In the genomic region with DNA sequence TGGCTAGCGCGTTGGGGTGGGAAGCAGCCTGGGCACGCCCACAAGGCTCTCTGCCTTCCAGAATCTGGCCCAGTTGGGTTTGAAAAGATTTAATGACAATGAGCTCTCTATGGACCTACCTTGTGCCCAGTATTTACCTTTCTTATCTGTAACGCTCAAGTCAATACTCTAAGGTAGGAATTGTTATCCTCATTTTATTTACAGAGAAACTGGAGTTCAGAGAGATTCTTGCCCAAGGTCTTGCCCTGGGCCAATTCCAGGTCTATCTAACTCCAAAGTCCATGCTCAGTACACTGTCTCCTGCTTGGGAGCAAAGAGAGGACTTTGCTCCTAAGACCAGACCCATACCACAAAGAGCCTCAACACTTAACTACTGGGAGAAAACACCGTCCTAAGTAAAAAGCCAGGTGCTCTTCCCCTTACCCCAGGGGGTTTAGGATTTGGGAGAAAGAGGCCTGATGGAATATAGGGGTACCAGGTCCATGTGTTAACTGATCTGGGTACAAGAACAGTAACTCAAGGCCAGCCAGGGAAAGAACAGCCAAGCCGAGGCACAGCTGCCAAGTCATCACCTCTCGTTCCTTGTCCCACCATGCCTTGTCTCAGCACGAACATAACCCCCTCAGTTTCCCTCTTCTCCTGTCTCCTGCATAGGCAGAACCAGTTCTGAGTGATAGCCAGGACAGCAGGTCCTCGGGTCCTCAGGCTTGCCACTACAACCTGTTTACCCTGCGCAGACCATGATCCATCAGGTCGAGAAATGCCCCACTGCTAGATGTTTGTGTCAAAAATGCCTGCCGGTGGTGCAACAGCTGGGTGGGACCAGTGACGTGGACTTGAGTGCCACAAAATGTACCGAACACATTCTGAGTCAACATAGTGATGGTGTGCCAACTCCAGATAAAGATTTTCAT, we compare ENCODE assay signal across 1 cellular context.
TF ChIP-seq lines count a peak whose summit lies in the region.

No MANE protein-coding gene starts in this region.

TF ChIP-seq in A549, 52 proteins besides CTCF, POLR2A, EP300 and RAD21:
- TF ChIP-seq, protein P1, sequence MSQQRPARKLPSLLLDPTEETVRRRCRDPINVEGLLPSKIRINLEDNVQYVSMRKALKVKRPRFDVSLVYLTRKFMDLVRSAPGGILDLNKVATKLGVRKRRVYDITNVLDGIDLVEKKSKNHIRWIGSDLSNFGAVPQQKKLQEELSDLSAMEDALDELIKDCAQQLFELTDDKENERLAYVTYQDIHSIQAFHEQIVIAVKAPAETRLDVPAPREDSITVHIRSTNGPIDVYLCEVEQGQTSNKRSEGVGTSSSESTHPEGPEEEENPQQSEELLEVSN (IDR thresholded peaks at IDR 0.05; ENCODE audit: borderline replicate concordance, low read depth) = no peak
- TF ChIP-seq MYC (IDR thresholded peaks at IDR 0.05; ENCODE audit: borderline replicate concordance, low read length) (no peak), HEYL (CRISPR knock-in tag; IDR thresholded peaks at IDR 0.05) (no peak), FOSL2 (IDR thresholded peaks at IDR 0.05) (no peak), FOSL2 (CRISPR knock-in tag; IDR thresholded peaks at IDR 0.05) (no peak), JUNB (IDR thresholded peaks at IDR 0.05) (no peak), TFCP2L1 (CRISPR knock-in tag; IDR thresholded peaks at IDR 0.05) (no peak), FOSB (CRISPR knock-in tag; IDR thresholded peaks at IDR 0.05) (no peak), BHLHE40 (IDR thresholded peaks at IDR 0.05; ENCODE audit: low read depth, low read length) (no peak), RNF2 (IDR thresholded peaks at IDR 0.05; ENCODE audit: borderline replicate concordance, low read depth) (no peak), CBX8 (IDR thresholded peaks at IDR 0.05) (no peak), KDM1A (IDR thresholded peaks at IDR 0.05; ENCODE audit: low read depth) (no peak), MAX (IDR thresholded peaks at IDR 0.05) (no peak), TP53 (CRISPR knock-in tag; IDR thresholded peaks at IDR 0.05) (no peak)
- TF ChIP-seq, protein P2, sequence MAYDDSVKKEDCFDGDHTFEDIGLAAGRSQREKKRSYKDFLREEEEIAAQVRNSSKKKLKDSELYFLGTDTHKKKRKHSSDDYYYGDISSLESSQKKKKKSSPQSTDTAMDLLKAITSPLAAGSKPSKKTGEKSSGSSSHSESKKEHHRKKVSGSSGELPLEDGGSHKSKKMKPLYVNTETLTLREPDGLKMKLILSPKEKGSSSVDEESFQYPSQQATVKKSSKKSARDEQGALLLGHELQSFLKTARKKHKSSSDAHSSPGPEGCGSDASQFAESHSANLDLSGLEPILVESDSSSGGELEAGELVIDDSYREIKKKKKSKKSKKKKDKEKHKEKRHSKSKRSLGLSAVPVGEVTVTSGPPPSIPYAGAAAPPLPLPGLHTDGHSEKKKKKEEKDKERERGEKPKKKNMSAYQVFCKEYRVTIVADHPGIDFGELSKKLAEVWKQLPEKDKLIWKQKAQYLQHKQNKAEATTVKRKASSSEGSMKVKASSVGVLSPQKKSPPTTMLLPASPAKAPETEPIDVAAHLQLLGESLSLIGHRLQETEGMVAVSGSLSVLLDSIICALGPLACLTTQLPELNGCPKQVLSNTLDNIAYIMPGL (CRISPR knock-in tag; IDR thresholded peaks at IDR 0.05; ENCODE audit: borderline replicate concordance) = no peak
TF ChIP-seq in A549: peak in this region for 0.
